Comparison of ENCODE assay signal across 15 cellular contexts in the genomic region with DNA sequence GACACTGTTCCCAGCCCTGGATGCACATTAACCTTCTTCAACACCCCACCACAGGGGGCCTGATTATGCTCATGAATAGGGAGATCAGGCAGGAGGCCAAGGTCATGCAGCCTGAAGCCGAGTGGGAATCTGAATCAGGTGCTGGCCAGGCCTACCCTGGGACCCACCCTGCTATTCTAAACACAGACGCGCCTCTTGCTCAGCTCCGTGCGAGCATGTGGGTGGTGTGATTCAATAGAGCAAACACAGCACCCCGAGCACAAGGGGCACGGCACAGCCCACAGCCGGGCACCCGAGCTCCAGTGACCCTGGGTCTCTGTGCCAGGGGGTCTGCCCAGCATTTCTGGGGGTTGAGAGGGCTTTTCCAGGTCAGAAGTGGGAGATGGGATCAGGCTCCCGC. TPM values are rescaled to one million over a fixed set of nuclear protein-coding genes. Genes with fewer than 3 reads are reported as not detected.
"Had no signal": no experiment of that assay in that cellular context is flagged by ENCODE, and none has a peak within 500 bp of the region (broad histone marks: within the 10 kb centered on the region; RNA-seq: fewer than 3 reads in every experiment).

No MANE protein-coding gene starts in this region.

- H3K27ac ChIP-seq: body of pancreas had no signal

- DNase-seq: activated CD4-positive, alpha-beta memory T cell treated with anti-CD3 and anti-CD28 coated beads for 36 hours; activated CD4-positive, CD25-positive, alpha-beta regulatory T cell treated with anti-CD3 and anti-CD28 coated beads, Interleukin-2, amount 50 U/mL, for 72 hours; activated effector memory CD4-positive, alpha-beta T cell treated with anti-CD3 and anti-CD28 coated beads, Interleukin-2, amount 50 U/mL, for 16 hours; activated T-cell treated with anti-CD3 and anti-CD28 coated beads, Interleukin-2, amount 50 U/mL, for 4 hours; amniotic stem cell; body of pancreas; effector memory CD8-positive, alpha-beta T cell; erythroblast; hypothalamus; stimulated activated CD4-positive, alpha-beta T cell treated with anti-CD3 and anti-CD28 coated beads, Interleukin-15, amount 100 ng/mL, for 24 hours; stimulated activated CD4-positive, alpha-beta T cell treated with anti-CD3 and anti-CD28 coated beads, Interleukin-4, amount 100 ng/mL, for 24 hours; stimulated activated naive CD8-positive, alpha-beta T cell treated with anti-CD3 and anti-CD28 coated beads, Interleukin-15, amount 100 ng/mL, for 72 hours; T-helper 2 cell had no signal

- H3K9me3 ChIP-seq: body of pancreas had no signal

- H3K27me3 ChIP-seq: body of pancreas had no signal

- H3K4me1 ChIP-seq: body of pancreas had no signal

- H3K4me3 ChIP-seq: body of pancreas had no signal

RNA-seq across cellular contexts. Expression of gene GRIP2, which starts 24.6 kb away (rescaled TPM):
- total RNA-seq: activated CD4-positive, alpha-beta memory T cell treated with anti-CD3 and anti-CD28 coated beads for 36 hours; activated naive CD4-positive, alpha-beta T cell treated with anti-CD3 and anti-CD28 coated beads, Interleukin-2, amount 50 U/mL, for 72 hours; activated T-cell treated with anti-CD3 and anti-CD28 coated beads, Interleukin-2, amount 50 U/mL, for 4 hours; lung microvascular endothelial cell had no signal
